10 cellular contexts compared by ENCODE assay signal in genomic region chr5:132673939-132674630, GRCh38. TPM values are rescaled to one million over a fixed set of nuclear protein-coding genes. Genes with fewer than 3 reads are reported as not detected.
A peak's percentile ranks its signal among the peaks of the same experiment; 100 is the strongest.
DNase-seq lines count a peak whose midpoint lies in the region; ATAC-seq and TF ChIP-seq lines count a peak whose summit lies in the region.
"Had no signal": no experiment of that assay in that cellular context is flagged by ENCODE, and none has a peak within 500 bp of the region (broad histone marks: within the 10 kb centered on the region; RNA-seq: fewer than 3 reads in every experiment).

Gene IL4, plus strand, starts transcription at chr5:132673989. Its CDS starts 62 bp downstream, at chr5:132674051.

- ATAC-seq in GM18909 (IDR thresholded peaks at IDR 0.05; ENCODE audit: poor library complexity, unreplicated experiment): peak; percentile 7
- no peak for ATAC-seq in sciatic nerve
- ATAC-seq in right cardiac atrium: no peak

- H3K27me3 Mint-ChIP-seq in activated CD4-positive, alpha-beta memory T cell treated with anti-CD3 and anti-CD28 coated beads, Interleukin-2, amount 10 ng/mL, durations not matched to agents 7 days and 5 days: no peaks in the 10 kb centered on the region

- H3K9me3 Mint-ChIP-seq in activated CD4-positive, alpha-beta memory T cell treated with anti-CD3 and anti-CD28 coated beads, Interleukin-2, amount 10 ng/mL, durations not matched to agents 7 days and 5 days: no peaks in the 10 kb centered on the region

- POLR2A ChIA-PET in activated CD4-positive, alpha-beta memory T cell treated with anti-CD3 and anti-CD28 coated beads, Interleukin-2, amount 10 ng/mL, durations not matched to agents 7 days and 5 days (lab: Charles Lee): interaction anchor here (0.7 to 3.6 kb wide), 17 partner anchors 10 to 263 kb away, joined by 3 to 25 read pairs (median 6); partner anchors contain the start of genes CCNI2, IL13, IRF1 and RAD50

- peak within 1 kb of the TSS; percentile 87 for H3K27ac Mint-ChIP-seq in activated CD4-positive, alpha-beta memory T cell treated with anti-CD3 and anti-CD28 coated beads, Interleukin-2, amount 10 ng/mL, durations not matched to agents 7 days and 5 days

- H3K27ac ChIP-seq in ACC112 (ENCODE audit: low read depth, low read length): peak within 1 kb of the TSS; percentile 63
- peak within 1 kb of the TSS; percentile 29 for H3K27ac ChIP-seq in hepatocyte
- no peak within 1 kb of the TSS for H3K27ac ChIP-seq in right cardiac atrium (ENCODE audit: low read length)
- H3K27ac ChIP-seq: parathyroid adenoma had no signal

- no peak for DNase-seq in activated CD4-positive, alpha-beta memory T cell treated with anti-CD3 and anti-CD28 coated beads, Interleukin-2, amount 10 ng/mL, durations not matched to agents 7 days and 5 days
- DNase-seq in hepatocyte (ENCODE audit: low spot score) (no peak), UCSD-AML1 (lab: John Stamatoyannopoulos, UW; ENCODE audit: unreplicated experiment) (no peak), NCI-H226 (no peak), sciatic nerve (ENCODE audit: low spot score) (no peak), right cardiac atrium (no peak)

- H3K9me2 ChIP-seq in hepatocyte (replicated peaks; ENCODE audit: insufficient read depth): no peaks in the 10 kb centered on the region

- H3K27me3 ChIP-seq in ACC112 (ENCODE audit: insufficient read depth, low read length) (no peaks in the 10 kb centered on the region), hepatocyte (no peaks in the 10 kb centered on the region), right cardiac atrium (ENCODE audit: control insufficient read depth, insufficient read depth) (no peaks in the 10 kb centered on the region)

- H3K36me3 Mint-ChIP-seq in activated CD4-positive, alpha-beta memory T cell treated with anti-CD3 and anti-CD28 coated beads, Interleukin-2, amount 10 ng/mL, durations not matched to agents 7 days and 5 days (ENCODE audit: low read depth): no peaks in the 10 kb centered on the region

- H3K9me3 ChIP-seq in hepatocyte (ENCODE audit: low read depth): no peaks in the 10 kb centered on the region
- no peaks in the 10 kb centered on the region for H3K9me3 ChIP-seq in right cardiac atrium (ENCODE audit: control insufficient read depth, low read length)

- H3K79me2 ChIP-seq in ACC112 (ENCODE audit: control insufficient read depth, insufficient read depth, low read length, unreplicated experiment) (no peaks in the 10 kb centered on the region), hepatocyte (no peaks in the 10 kb centered on the region)
- H3K79me2 ChIP-seq: parathyroid adenoma had no signal

- H2AFZ ChIP-seq in ACC112 (ENCODE audit: low read length, unreplicated experiment): peak within 1 kb of the TSS; percentile 89
- H2AFZ ChIP-seq in hepatocyte: no peak within 1 kb of the TSS
- H2AFZ ChIP-seq: parathyroid adenoma had no signal

- peak within 1 kb of the TSS; percentile 23 for H3K4me3 ChIP-seq in ACC112 (ENCODE audit: low read depth, low read length)
- H3K4me3 ChIP-seq in hepatocyte: no peak within 1 kb of the TSS
- H3K4me3 ChIP-seq in right cardiac atrium (ENCODE audit: low read length): no peak within 1 kb of the TSS

- intact Hi-C loops in sciatic nerve (cut with DNase I) (no loop called here), right cardiac atrium (cut with DNase I) (no loop called here)

- no peak within 1 kb of the TSS for H3K4me2 ChIP-seq in hepatocyte

- WGBS in hepatocyte (ENCODE audit: low lambda C conversion rate, missing lambda C conversion rate): 86% methylated on average over 14 of the region's 14 CpGs
- 63% methylated on average over 14 of the region's 14 CpGs for WGBS in right cardiac atrium

- H3K4me1 ChIP-seq in ACC112 (ENCODE audit: control insufficient read depth, insufficient read depth, low read length, unreplicated experiment) (peaks cover 28% of the 10 kb centered on the region), hepatocyte (ENCODE audit: insufficient read depth) (peaks cover 6% of the 10 kb centered on the region), right cardiac atrium (ENCODE audit: control insufficient read depth, insufficient read depth, low read length) (no peaks in the 10 kb centered on the region)
- H3K4me1 ChIP-seq: parathyroid adenoma had no signal

- peak within 1 kb of the TSS; percentile 68 for H3K4me3 Mint-ChIP-seq in activated CD4-positive, alpha-beta memory T cell treated with anti-CD3 and anti-CD28 coated beads, Interleukin-2, amount 10 ng/mL, durations not matched to agents 7 days and 5 days

- no peaks in the 10 kb centered on the region for H3K36me3 ChIP-seq in ACC112 (ENCODE audit: insufficient read depth, low read length)
- no peaks in the 10 kb centered on the region for H3K36me3 ChIP-seq in hepatocyte (replicated peaks; ENCODE audit: insufficient read depth, low read depth)

- peaks cover 41% of the 10 kb centered on the region for H3K4me1 Mint-ChIP-seq in activated CD4-positive, alpha-beta memory T cell treated with anti-CD3 and anti-CD28 coated beads, Interleukin-2, amount 10 ng/mL, durations not matched to agents 7 days and 5 days

- no peaks in the 10 kb centered on the region for H4K20me1 ChIP-seq in hepatocyte (ENCODE audit: insufficient read depth, poor library complexity, severe bottlenecking)

- CTCF ChIA-PET in activated CD4-positive, alpha-beta memory T cell treated with anti-CD3 and anti-CD28 coated beads, Interleukin-2, amount 10 ng/mL, durations not matched to agents 7 days and 5 days (lab: Charles Lee): interaction anchor here (1.0 to 1.5 kb wide), 5 partner anchors 63 to 288 kb away, joined by 3 to 5 read pairs (median 3); partner anchors contain the start of genes KIF3A and RAD50

- TF ChIP-seq CTCF in hepatocyte (IDR thresholded peaks at IDR 0.05; ENCODE audit: poor library complexity): no peak

RNA-seq across cellular contexts. Expression of gene IL4, which starts in this region (rescaled TPM):
- total RNA-seq in activated CD4-positive, alpha-beta memory T cell treated with anti-CD3 and anti-CD28 coated beads, Interleukin-2, amount 10 ng/mL, durations not matched to agents 7 days and 5 days: 10 to 100 TPM in 1 of 2 experiments, 1 to 10 TPM in 1; 7.4 to 12.6 TPM
- total RNA-seq in hepatocyte: not detected in 2 replicates
- polyA plus RNA-seq in hepatocyte: not detected in 2 replicates
- total RNA-seq in sciatic nerve: not detected
- total RNA-seq in right cardiac atrium: not detected
- not detected for polyA plus RNA-seq in right cardiac atrium
- total RNA-seq: HT1080 had no signal
